8 cellular contexts compared by ENCODE assay signal in genomic region chr13:113187263-113187669, GRCh38. TPM values are rescaled to one million over a fixed set of nuclear protein-coding genes. Genes with fewer than 3 reads are reported as not detected.
DNase-seq lines count a peak whose midpoint lies in the region; ATAC-seq lines count a peak whose summit lies in the region.

No MANE protein-coding gene starts in this region.

- H3K27ac ChIP-seq in right cardiac atrium (ENCODE audit: low read length), result peak overlapping the region; percentile 76

- WGBS in right cardiac atrium, result 45% methylated on average over 9 of the region's 9 CpGs

- H3K36me3 ChIP-seq in adipocyte (ENCODE audit: control insufficient read depth, insufficient read depth, low read length, severe bottlenecking), result peaks cover 53% of the 10 kb centered on the region

- H3K9me3 ChIP-seq in adipocyte (ENCODE audit: control insufficient read depth, low read length), result no peaks in the 10 kb centered on the region
- H3K9me3 ChIP-seq in right cardiac atrium (ENCODE audit: control insufficient read depth, low read length), result no peaks in the 10 kb centered on the region

- DNase-seq in COLO668 (lab: John Stamatoyannopoulos, UW; ENCODE audit: unreplicated experiment) (peak; percentile 58), NOMO-1 (lab: John Stamatoyannopoulos, UW; ENCODE audit: unreplicated experiment in 2 of 2) (peak; percentile 56 to 80), adipocyte (ENCODE audit: low read depth) (peak; percentile 97), right cardiac atrium (peak; percentile 87 to 93 (median 92))
- peak; percentile 81 for DNase-seq in stimulated activated CD4-positive, alpha-beta T cell treated with anti-CD3 and anti-CD28 coated beads, Interleukin-15, amount 100 ng/mL, for 24 hours

- no peaks in the 10 kb centered on the region for H3K27me3 ChIP-seq in adipocyte (replicated peaks; ENCODE audit: control insufficient read depth, insufficient read depth, low read length)
- no peaks in the 10 kb centered on the region for H3K27me3 ChIP-seq in right cardiac atrium (ENCODE audit: control insufficient read depth, insufficient read depth)

- H3K4me1 ChIP-seq in adipocyte (ENCODE audit: control insufficient read depth, insufficient read depth, low read length) (peaks cover 27% of the 10 kb centered on the region), right cardiac atrium (ENCODE audit: control insufficient read depth, insufficient read depth, low read length) (no peaks in the 10 kb centered on the region)

- peak overlapping the region; percentile 75 for H3K9ac ChIP-seq in adipocyte (ENCODE audit: low read length)

- peak; percentile 94 to 98 for ATAC-seq in right cardiac atrium
- no peak for ATAC-seq in GM21381 (IDR thresholded peaks at IDR 0.05; ENCODE audit: unreplicated experiment)
- ATAC-seq in HG03095 (IDR thresholded peaks at IDR 0.05; ENCODE audit: unreplicated experiment), result no peak
- no peak for ATAC-seq in HG03025 (IDR thresholded peaks at IDR 0.05; ENCODE audit: low FRiP score, unreplicated experiment)

- intact Hi-C loops in right cardiac atrium (cut with DNase I), result no loop called here

- H3K4me3 ChIP-seq in adipocyte (ENCODE audit: low read length) (peak overlapping the region; percentile 79), right cardiac atrium (ENCODE audit: low read length) (no peak overlapping the region)

RNA-seq across cellular contexts. Expression of gene PCID2, which starts 21.2 kb away (rescaled TPM):
- total RNA-seq in right cardiac atrium, result 10 to 100 TPM; 42.0 to 55.1 (median 47.1) TPM
- polyA plus RNA-seq in right cardiac atrium, result 43.1 TPM

RNA-seq across cellular contexts. Expression of gene CUL4A, which starts 22.1 kb away (rescaled TPM):
- total RNA-seq in right cardiac atrium, result 100 to 1,000 TPM in 2 of 4 donors, 10 to 100 TPM in 2; 82.5 to 113 (median 99.9) TPM
- polyA plus RNA-seq in right cardiac atrium, result 53.1 TPM

RNA-seq across cellular contexts. Expression of gene PROZ, which starts 28.8 kb away (rescaled TPM):
- total RNA-seq in right cardiac atrium, result under 1 TPM in 1 of 4 donors, not detected in 3; 0.15 TPM
- 0.14 TPM for polyA plus RNA-seq in right cardiac atrium

Comparison
In these comparisons a context has a peak if more than half of its experiments do, and no peak if none do; other contexts are left out.
1. ATAC-seq: peak in right cardiac atrium (2 of 2); none in GM21381 (single experiment), HG03095 (single experiment) and HG03025 (single experiment).
2. Peak in every context shown above with its lines, with median percentiles within 50 percentile points of each other: DNase-seq.